ENCODE assay signal across 1 cellular context in genomic region chr2:7685342-7686015, GRCh38.
TF ChIP-seq lines count a peak whose summit lies in the region.

No MANE protein-coding gene starts in this region.

TF ChIP-seq in HepG2, 621 proteins besides CTCF, POLR2A, EP300 and RAD21 (continued from another document):
- TF ChIP-seq ZNF318 (CRISPR knock-in tag; IDR thresholded peaks at IDR 0.05) (no peak), THRA (CRISPR knock-in tag; IDR thresholded peaks at IDR 0.05; ENCODE audit: borderline replicate concordance) (no peak), SNAPC2 (CRISPR knock-in tag; IDR thresholded peaks at IDR 0.05) (no peak)
TF ChIP-seq in HepG2: peak in this region for 2.
